8 cellular contexts compared by ENCODE assay signal in genomic region chr19:10543059-10543419, GRCh38. TPM values are rescaled to one million over a fixed set of nuclear protein-coding genes. Genes with fewer than 3 reads are reported as not detected.
DNase-seq lines count a peak whose midpoint lies in the region; ATAC-seq, FAIRE-seq and TF ChIP-seq lines count a peak whose summit lies in the region.

No MANE protein-coding gene starts in this region.

- no peak for TF ChIP-seq CTCF in activated CD8-positive, alpha-beta T cell treated with anti-CD3 and anti-CD28 coated beads for 36 hours (IDR thresholded peaks at IDR 0.05)
- TF ChIP-seq CTCF in suprapubic skin (IDR thresholded peaks at IDR 0.05), result no peak

- H3K4me1 ChIP-seq in suprapubic skin, result peaks cover 30% of the 10 kb centered on the region

- TF ChIP-seq EP300 in suprapubic skin (IDR thresholded peaks at IDR 0.05), result no peak

- intact Hi-C loops in activated CD4-positive, alpha-beta T cell treated with anti-CD3 and anti-CD28 coated beads for 36 hours (cut with DNase I, micrococcal nuclease), result loop anchor here (1.0 to 2.0 kb wide), 9 partner anchors 23 to 210 kb away; partner anchors contain the start of genes KRI1 (in 2 of the 2), CDC37 (in 1 of the 2), ILF3 (in 1 of the 2) and RAVER1 (in 1 of the 2)
- intact Hi-C loops in activated CD8-positive, alpha-beta T cell treated with anti-CD3 and anti-CD28 coated beads for 36 hours (cut with micrococcal nuclease), result no loop called here
- intact Hi-C loops in left colon (cut with DNase I, micrococcal nuclease), result no loop called here

- POLR2A ChIA-PET in activated CD4-positive, alpha-beta T cell treated with anti-CD3 and anti-CD28 coated beads for 36 hours (lab: Charles Lee), result interaction anchor here (0.6 kb wide), 1 partner anchor 113 kb away, joined by 4 read pairs; no protein-coding TSS in a partner anchor
- POLR2A ChIA-PET in activated CD8-positive, alpha-beta T cell treated with anti-CD3 and anti-CD28 coated beads for 36 hours (lab: Charles Lee), result interaction anchor here (1.1 to 1.5 kb wide), 3 partner anchors 10 to 110 kb away, joined by 5 to 7 read pairs (median 7); no protein-coding TSS in a partner anchor

- H3K36me3 Mint-ChIP-seq in activated CD4-positive, alpha-beta T cell treated with anti-CD3 and anti-CD28 coated beads for 36 hours (ENCODE audit: low read depth), result peaks cover 2% of the 10 kb centered on the region
- H3K36me3 Mint-ChIP-seq in activated CD8-positive, alpha-beta T cell treated with anti-CD3 and anti-CD28 coated beads for 36 hours (ENCODE audit: low read depth), result no peaks in the 10 kb centered on the region

- 49% methylated on average over 8 of the region's 8 CpGs for WGBS in suprapubic skin

- peaks cover 11% of the 10 kb centered on the region for H3K36me3 ChIP-seq in suprapubic skin

- no peak for ATAC-seq in activated CD4-positive, alpha-beta T cell treated with anti-CD3 and anti-CD28 coated beads for 36 hours
- ATAC-seq in activated CD8-positive, alpha-beta T cell treated with anti-CD3 and anti-CD28 coated beads for 36 hours, result no peak
- ATAC-seq in left colon, result peak; percentile 9

- peaks cover 14% of the 10 kb centered on the region for H3K4me1 Mint-ChIP-seq in activated CD4-positive, alpha-beta T cell treated with anti-CD3 and anti-CD28 coated beads for 36 hours
- H3K4me1 Mint-ChIP-seq in activated CD8-positive, alpha-beta T cell treated with anti-CD3 and anti-CD28 coated beads for 36 hours (ENCODE audit: low read depth), result peaks cover 9% of the 10 kb centered on the region

- no peak for TF ChIP-seq POLR2A in suprapubic skin (IDR thresholded peaks at IDR 0.05)

- peak overlapping the region; percentile 47 for H3K27ac Mint-ChIP-seq in activated CD4-positive, alpha-beta T cell treated with anti-CD3 and anti-CD28 coated beads for 36 hours
- H3K27ac Mint-ChIP-seq in activated CD8-positive, alpha-beta T cell treated with anti-CD3 and anti-CD28 coated beads for 36 hours, result peak overlapping the region; percentile 67

- H3K27me3 ChIP-seq in suprapubic skin, result no peaks in the 10 kb centered on the region

- H3K27me3 Mint-ChIP-seq in activated CD4-positive, alpha-beta T cell treated with anti-CD3 and anti-CD28 coated beads for 36 hours, result peaks cover 11% of the 10 kb centered on the region
- H3K27me3 Mint-ChIP-seq in activated CD8-positive, alpha-beta T cell treated with anti-CD3 and anti-CD28 coated beads for 36 hours, result peaks cover 16% of the 10 kb centered on the region

- no peaks in the 10 kb centered on the region for H3K9me3 Mint-ChIP-seq in activated CD4-positive, alpha-beta T cell treated with anti-CD3 and anti-CD28 coated beads for 36 hours (ENCODE audit: low read depth)
- H3K9me3 Mint-ChIP-seq in activated CD8-positive, alpha-beta T cell treated with anti-CD3 and anti-CD28 coated beads for 36 hours, result no peaks in the 10 kb centered on the region

- H3K4me3 Mint-ChIP-seq in activated CD4-positive, alpha-beta T cell treated with anti-CD3 and anti-CD28 coated beads for 36 hours, result peak overlapping the region; percentile 72
- peak overlapping the region; percentile 74 for H3K4me3 Mint-ChIP-seq in activated CD8-positive, alpha-beta T cell treated with anti-CD3 and anti-CD28 coated beads for 36 hours

- no peak overlapping the region for H3K27ac ChIP-seq in suprapubic skin

- FAIRE-seq in RCC 7860 (lab: Jason Lieb, UNC), result no peak

- H3K4me3 ChIP-seq in suprapubic skin, result peak overlapping the region; percentile 96

- CTCF ChIA-PET in activated CD4-positive, alpha-beta T cell treated with anti-CD3 and anti-CD28 coated beads for 36 hours (lab: Charles Lee), result interaction anchor here (1.1 to 2.2 kb wide), 4 partner anchors 9 to 101 kb away, joined by 3 to 6 read pairs (median 5); no protein-coding TSS in a partner anchor
- CTCF ChIA-PET in activated CD8-positive, alpha-beta T cell treated with anti-CD3 and anti-CD28 coated beads for 36 hours (lab: Charles Lee), result interaction anchor here (0.7 to 3.0 kb wide), 7 partner anchors 8 to 158 kb away, joined by 3 to 28 read pairs (median 6); partner anchors contain the start of genes CDKN2D, QTRT1 and S1PR5

- no peaks in the 10 kb centered on the region for H3K9me3 ChIP-seq in suprapubic skin

- no peak for DNase-seq in activated CD4-positive, alpha-beta T cell treated with anti-CD3 and anti-CD28 coated beads for 36 hours
- no peak for DNase-seq in activated CD4-positive, alpha-beta T cell treated with anti-CD3 and anti-CD28 coated beads, Interleukin-2, amount 50 U/mL, for 4 hours
- DNase-seq in activated CD8-positive, alpha-beta T cell treated with anti-CD3 and anti-CD28 coated beads for 36 hours, result no peak
- DNase-seq in left colon (no peak), suprapubic skin (ENCODE audit: low spot score in 2 of 2) (no peak), RCC 7860 (ENCODE audit: low spot score) (no peak), NCI-H1694 treated with DMSO at 0.1 percent for 48 hours (lab: John Stamatoyannopoulos, UW) (no peak), NK-92 (lab: John Stamatoyannopoulos, UW; ENCODE audit: unreplicated experiment) (no peak)

RNA-seq across cellular contexts. Expression of gene ATG4D, which starts 0.7 kb away (rescaled TPM):
- 10 to 100 TPM; 18.9 to 19.3 TPM for total RNA-seq in activated CD4-positive, alpha-beta T cell treated with anti-CD3 and anti-CD28 coated beads for 36 hours
- total RNA-seq in activated CD8-positive, alpha-beta T cell treated with anti-CD3 and anti-CD28 coated beads for 36 hours, result 10 to 100 TPM; 21.7 to 22.5 TPM
- 10 to 100 TPM; 87.0 to 93.9 TPM for total RNA-seq in left colon
- total RNA-seq in suprapubic skin, result 10 to 100 TPM; 52.2 to 80.8 (median 63.6) TPM

RNA-seq across cellular contexts. Expression of gene KRI1, which starts 22.8 kb away (rescaled TPM):
- 10 to 100 TPM; 62.5 to 67.1 TPM for total RNA-seq in activated CD4-positive, alpha-beta T cell treated with anti-CD3 and anti-CD28 coated beads for 36 hours
- total RNA-seq in activated CD8-positive, alpha-beta T cell treated with anti-CD3 and anti-CD28 coated beads for 36 hours, result 10 to 100 TPM; 50.0 to 58.3 TPM
- total RNA-seq in left colon (10 to 100 TPM; 12.9 to 14.9 TPM), suprapubic skin (10 to 100 TPM; 19.1 to 46.9 (median 24.5) TPM)

RNA-seq across cellular contexts. Expression of gene CDKN2D, which starts 25.7 kb away (rescaled TPM):
- total RNA-seq in activated CD4-positive, alpha-beta T cell treated with anti-CD3 and anti-CD28 coated beads for 36 hours, result 10 to 100 TPM; 39.2 to 50.3 TPM
- 10 to 100 TPM; 62.1 to 67.1 TPM for total RNA-seq in activated CD8-positive, alpha-beta T cell treated with anti-CD3 and anti-CD28 coated beads for 36 hours
- total RNA-seq in left colon (10 to 100 TPM in 1 of 2 donors, 1 to 10 TPM in 1; 9.3 to 12.5 TPM), suprapubic skin (10 to 100 TPM in 2 of 4 donors, 1 to 10 TPM in 2; 8.9 to 11.6 (median 10.3) TPM)

RNA-seq across cellular contexts. Expression of gene S1PR5, which starts 25.8 kb away (rescaled TPM):
- total RNA-seq in activated CD4-positive, alpha-beta T cell treated with anti-CD3 and anti-CD28 coated beads for 36 hours, result under 1 TPM; 0.07 to 0.11 TPM
- total RNA-seq in activated CD8-positive, alpha-beta T cell treated with anti-CD3 and anti-CD28 coated beads for 36 hours, result 1 to 10 TPM in 1 of 2 experiments, under 1 TPM in 1; 0.81 to 1.1 TPM
- total RNA-seq in left colon (under 1 TPM; 0.15 to 0.20 TPM), suprapubic skin (10 to 100 TPM; 19.2 to 63.8 (median 26.8) TPM)

RNA-seq across cellular contexts. Expression of gene KEAP1, which starts 39.9 kb away (rescaled TPM):
- 10 to 100 TPM; 38.7 to 58.7 TPM for total RNA-seq in activated CD4-positive, alpha-beta T cell treated with anti-CD3 and anti-CD28 coated beads for 36 hours
- 10 to 100 TPM; 44.7 to 55.0 TPM for total RNA-seq in activated CD8-positive, alpha-beta T cell treated with anti-CD3 and anti-CD28 coated beads for 36 hours
- total RNA-seq in left colon (10 to 100 TPM; 52.3 to 54.5 TPM), suprapubic skin (10 to 100 TPM; 44.3 to 75.8 (median 69.9) TPM)

Comparison
In these comparisons a context has a peak if more than half of its experiments do, and no peak if none do; other contexts are left out.
1. intact Hi-C loops: an anchor here in activated CD4-positive, alpha-beta T cell treated with anti-CD3 and anti-CD28 coated beads for 36 hours (1.0 to 2.0 kb wide); none called in activated CD8-positive, alpha-beta T cell treated with anti-CD3 and anti-CD28 coated beads for 36 hours and left colon.